8 cellular contexts compared by ENCODE assay signal in the genomic region with DNA sequence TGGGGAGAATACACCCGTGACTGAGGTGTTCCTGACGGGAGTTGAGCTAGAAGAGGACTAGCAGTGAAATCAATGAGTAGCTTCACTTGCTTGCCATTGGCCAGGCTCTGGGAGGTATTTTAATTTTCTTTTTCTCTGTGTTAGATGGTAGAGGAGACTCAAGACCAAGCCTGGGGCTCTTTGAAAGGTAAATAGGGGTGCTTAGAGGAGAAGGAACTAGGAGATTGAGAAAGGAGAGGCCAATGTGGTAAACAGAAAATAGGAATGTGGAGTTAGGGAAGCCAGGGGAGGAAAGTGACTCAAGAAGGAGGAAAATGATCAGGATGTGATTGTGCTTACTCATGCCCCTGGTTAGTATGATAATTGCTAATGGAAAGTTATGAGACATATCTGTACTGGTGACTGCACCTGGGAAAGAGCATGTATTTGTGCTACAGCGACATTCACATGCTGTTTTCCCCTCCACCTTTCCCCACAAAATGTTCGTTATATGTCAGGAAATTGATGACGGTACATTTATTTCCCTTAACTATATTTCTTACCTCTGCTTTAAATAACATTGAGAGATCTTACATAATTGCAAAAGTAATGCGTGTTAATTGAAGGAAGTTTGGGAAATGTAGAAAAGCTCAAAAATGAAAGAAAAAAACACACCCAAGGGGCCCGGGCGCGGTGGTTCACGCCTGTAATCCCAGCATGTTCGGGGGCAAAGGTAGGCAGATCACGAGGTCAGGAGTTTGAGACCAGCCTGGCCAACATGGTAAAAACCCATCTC. TPM values are rescaled to one million over a fixed set of nuclear protein-coding genes. Genes with fewer than 3 reads are reported as not detected.
DNase-seq lines count a peak whose midpoint lies in the region; ATAC-seq and TF ChIP-seq lines count a peak whose summit lies in the region.
"Had no signal": no experiment of that assay in that cellular context is flagged by ENCODE, and none has a peak within 500 bp of the region (broad histone marks: within the 10 kb centered on the region; RNA-seq: fewer than 3 reads in every experiment).

No MANE protein-coding gene starts in this region.

- H3K14ac ChIP-seq in mesenchymal stem cell (ENCODE audit: low read length in 2 of 2), result no peak overlapping the region

- H3K36me3 ChIP-seq in mesenchymal stem cell (ENCODE audit: control insufficient read depth in 1 of 2, insufficient read depth in 2 of 2, low read depth in 1 of 2, low read length in 2 of 2), result no peaks in the 10 kb centered on the region

- H3K4me1 ChIP-seq in mesenchymal stem cell (ENCODE audit: control insufficient read depth, insufficient read depth, low read depth, low read length), result peaks cover 1% of the 10 kb centered on the region

- no peak overlapping the region for H2BK12ac ChIP-seq in mesenchymal stem cell (ENCODE audit: low read length in 2 of 2)

- ATAC-seq in GM18868 (IDR thresholded peaks at IDR 0.05; ENCODE audit: unreplicated experiment), result peak; percentile 70
- ATAC-seq in HG02981 (IDR thresholded peaks at IDR 0.05; ENCODE audit: unreplicated experiment), result peak; percentile 47
- ATAC-seq in activated CD8-positive, alpha-beta T cell treated with anti-CD3 and anti-CD28 coated beads for 36 hours, result peak; percentile 65

- H3K27me3 Mint-ChIP-seq in activated CD8-positive, alpha-beta T cell treated with anti-CD3 and anti-CD28 coated beads for 36 hours, result peaks cover 5% of the 10 kb centered on the region

- H2AFZ ChIP-seq in mesenchymal stem cell (ENCODE audit: low read depth, low read length), result no peak overlapping the region

- H2BK120ac ChIP-seq in mesenchymal stem cell (ENCODE audit: low read depth, low read length), result no peak overlapping the region

- intact Hi-C loops in activated CD8-positive, alpha-beta T cell treated with anti-CD3 and anti-CD28 coated beads for 36 hours (cut with micrococcal nuclease), result loop anchor here (2.0 kb wide), 1 partner anchor 17 kb away; a partner anchor contains a TSS

- peak; percentile 34 for DNase-seq in activated CD8-positive, alpha-beta T cell treated with anti-CD3 and anti-CD28 coated beads for 36 hours
- DNase-seq in mesenchymal stem cell, result peak; percentile 32
- no peak for DNase-seq in DMS79 (lab: John Stamatoyannopoulos, UW)
- DNase-seq in C1 segment of cervical spinal cord (lab: John Stamatoyannopoulos, UW), result no peak
- no peak for DNase-seq in HuH-7.5 (ENCODE audit: low spot score)

- 83% methylated on average over 12 of the region's 12 CpGs for WGBS in mesenchymal stem cell

- H3K18ac ChIP-seq in mesenchymal stem cell (ENCODE audit: low read depth in 1 of 2, low read length in 2 of 2), result no peak overlapping the region

- peak overlapping the region; percentile 64 for H3K9ac ChIP-seq in mesenchymal stem cell (ENCODE audit: low read length)

- no peak overlapping the region for H3K4me3 ChIP-seq in mesenchymal stem cell (ENCODE audit: insufficient read depth in 1 of 2, low read depth in 1 of 2, low read length in 2 of 2)
- H3K4me3 ChIP-seq: SK-N-MC had no signal

- CTCF ChIA-PET in activated CD8-positive, alpha-beta T cell treated with anti-CD3 and anti-CD28 coated beads for 36 hours (lab: Charles Lee), result interaction anchor here (0.6 kb wide), 1 partner anchor 15 kb away, joined by 3 read pairs; no protein-coding TSS in a partner anchor

- H3K4me2 ChIP-seq in mesenchymal stem cell (ENCODE audit: low read length, poor library complexity, severe bottlenecking), result no peak overlapping the region

- no peaks in the 10 kb centered on the region for H3K27me3 ChIP-seq in mesenchymal stem cell (ENCODE audit: control insufficient read depth in 1 of 2, insufficient read depth in 1 of 2, low read length in 2 of 2)

- no peak overlapping the region for H2BK15ac ChIP-seq in mesenchymal stem cell (ENCODE audit: low read depth, poor library complexity, severe bottlenecking)

- peak overlapping the region; percentile 93 for H3K27ac Mint-ChIP-seq in activated CD8-positive, alpha-beta T cell treated with anti-CD3 and anti-CD28 coated beads for 36 hours

- H3K9me3 ChIP-seq in mesenchymal stem cell (ENCODE audit: control insufficient read depth, low read length), result no peaks in the 10 kb centered on the region

- H3K9me3 Mint-ChIP-seq in activated CD8-positive, alpha-beta T cell treated with anti-CD3 and anti-CD28 coated beads for 36 hours, result peaks cover 2% of the 10 kb centered on the region

- POLR2A ChIA-PET in activated CD8-positive, alpha-beta T cell treated with anti-CD3 and anti-CD28 coated beads for 36 hours (lab: Charles Lee), result interaction anchor here (0.7 to 1.5 kb wide), 8 partner anchors 15 to 68 kb away, joined by 3 to 6 read pairs (median 4); a partner anchor contains a TSS

- no peaks in the 10 kb centered on the region for H3K79me1 ChIP-seq in mesenchymal stem cell (replicated peaks; ENCODE audit: low read length, poor library complexity, severe bottlenecking)

- H4K8ac ChIP-seq in mesenchymal stem cell (ENCODE audit: low read length), result no peak overlapping the region

- no peak overlapping the region for H3K23ac ChIP-seq in mesenchymal stem cell (ENCODE audit: low read length in 2 of 2)

- no peak overlapping the region for H3K27ac ChIP-seq in mesenchymal stem cell (ENCODE audit: low read length, poor library complexity, severe bottlenecking)
- H3K27ac ChIP-seq: SK-N-MC had no signal

- no peak overlapping the region for H3K4ac ChIP-seq in mesenchymal stem cell (ENCODE audit: low read depth in 1 of 2, low read length in 2 of 2)

- no peak overlapping the region for H2BK5ac ChIP-seq in mesenchymal stem cell (ENCODE audit: low read depth, low read length, poor library complexity, severe bottlenecking)

- H3K4me3 Mint-ChIP-seq in activated CD8-positive, alpha-beta T cell treated with anti-CD3 and anti-CD28 coated beads for 36 hours, result peak overlapping the region; percentile 70

- H3K36me3 Mint-ChIP-seq in activated CD8-positive, alpha-beta T cell treated with anti-CD3 and anti-CD28 coated beads for 36 hours (ENCODE audit: low read depth), result no peaks in the 10 kb centered on the region

- no peak overlapping the region for H2AK5ac ChIP-seq in mesenchymal stem cell (ENCODE audit: low read length, severe bottlenecking)

- H3K4me1 Mint-ChIP-seq in activated CD8-positive, alpha-beta T cell treated with anti-CD3 and anti-CD28 coated beads for 36 hours (ENCODE audit: low read depth), result peaks cover 29% of the 10 kb centered on the region

- no peak overlapping the region for H4K91ac ChIP-seq in mesenchymal stem cell (ENCODE audit: low read length)

- TF ChIP-seq CTCF in activated CD8-positive, alpha-beta T cell treated with anti-CD3 and anti-CD28 coated beads for 36 hours (IDR thresholded peaks at IDR 0.05), result no peak

RNA-seq across cellular contexts. Expression of a gene that starts 16.9 kb away (rescaled TPM):
- total RNA-seq in activated CD8-positive, alpha-beta T cell treated with anti-CD3 and anti-CD28 coated beads for 36 hours, result 10 to 100 TPM; 48.1 to 52.5 TPM
- polyA plus RNA-seq in mesenchymal stem cell (2013, experiment 1 of 2), result 9.2 TPM
- 8.3 TPM for polyA plus RNA-seq in mesenchymal stem cell (2013, experiment 2 of 2)

Comparison
In these comparisons a context has a peak if more than half of its experiments do, and no peak if none do; other contexts are left out.
1. DNase-seq: peak in activated CD8-positive, alpha-beta T cell treated with anti-CD3 and anti-CD28 coated beads for 36 hours (single experiment) and mesenchymal stem cell (single experiment); none in DMS79 (single experiment), C1 segment of cervical spinal cord (0 of 14) and HuH-7.5 (single experiment).
2. Peak in every context shown above with its lines, with median percentiles within 50 percentile points of each other: ATAC-seq.